ENCODE assay signal across 1 cellular context in genomic region chr20:1468117-1468624, GRCh38.
TF ChIP-seq lines count a peak whose summit lies in the region.

No MANE protein-coding gene starts in this region.

TF ChIP-seq in GM23338, 12 proteins besides CTCF, POLR2A, EP300 and RAD21 (continued from another document):
- no peak for TF ChIP-seq ZNF462 (CRISPR knock-in tag; IDR thresholded peaks at IDR 0.05)
- TF ChIP-seq REST (IDR thresholded peaks at IDR 0.05; ENCODE audit: unreplicated experiment): no peak
- no peak for TF ChIP-seq POLR2AphosphoS5 (IDR thresholded peaks at IDR 0.05; ENCODE audit: low read depth)
- TF ChIP-seq STAT1 (IDR thresholded peaks at IDR 0.05; ENCODE audit: unreplicated experiment): no peak
- no peak for TF ChIP-seq JUNB (IDR thresholded peaks at IDR 0.05; ENCODE audit: unreplicated experiment)
- no peak for TF ChIP-seq ZNF114 (CRISPR knock-in tag; IDR thresholded peaks at IDR 0.05)
- TF ChIP-seq ETS1 (IDR thresholded peaks at IDR 0.05): no peak
- no peak for TF ChIP-seq NANOG (IDR thresholded peaks at IDR 0.05; ENCODE audit: borderline replicate concordance)
- TF ChIP-seq CREB1 (CRISPR knock-in tag; IDR thresholded peaks at IDR 0.05; ENCODE audit: low read depth): no peak
